In genomic region chr2:239600194-239600593, GRCh38 we compare ENCODE assay signal across 33 cellular contexts.
DNase-seq lines count a peak whose midpoint lies in the region; ATAC-seq, FAIRE-seq and TF ChIP-seq lines count a peak whose summit lies in the region.
"Had no signal": no experiment of that assay in that cellular context is flagged by ENCODE, and none has a peak within 500 bp of the region (broad histone marks: within the 10 kb centered on the region; RNA-seq: fewer than 3 reads in every experiment).

No MANE protein-coding gene starts in this region.

- H3K27ac Mint-ChIP-seq in stimulated activated naive CD8-positive, alpha-beta T cell treated with anti-CD3 and anti-CD28 coated beads, Interleukin-15, Interleukin-2, amounts not matched to agents 100 ng/mL and 50 ng/mL, for 24 hours = peak overlapping the region; percentile 36
- H3K27ac Mint-ChIP-seq: activated CD4-positive, alpha-beta T cell treated with anti-CD3 and anti-CD28 coated beads, Interleukin-2, amount 10 ng/mL, durations not matched to agents 24 days and 14 days; activated naive CD8-positive, alpha-beta T cell treated with anti-CD3 and anti-CD28 coated beads, Interleukin-2, amount 10 ng/mL, durations not matched to agents 7 days and 5 days had no signal

- DNase-seq in stimulated activated naive CD8-positive, alpha-beta T cell treated with anti-CD3 and anti-CD28 coated beads, Interleukin-15, Interleukin-2, amounts not matched to agents 100 U/mL and 50 U/mL, for 24 hours = no peak
- peak; percentile 27 for DNase-seq in RWPE2 (ENCODE audit: low spot score)
- peak; percentile 35 for DNase-seq in left lobe of liver (ENCODE audit: low spot score)
- DNase-seq in HTR-8/SVneo (ENCODE audit: insufficient read length, low spot score) = no peak
- DNase-seq in heart left ventricle = no peak
- no peak for DNase-seq in kidney glomerular epithelial cell (lab: John Stamatoyannopoulos, UW)
- DNase-seq: activated CD4-positive, alpha-beta T cell treated with anti-CD3 and anti-CD28 coated beads, Interleukin-2, amount 10 ng/mL, durations not matched to agents 24 days and 14 days; C1 segment of cervical spinal cord; COR-L47; DMS53; effector CD4-positive, alpha-beta T cell; hypothalamus; immature natural killer cell; mesenchymal stem cell; MM.1S; NCI-H2081; NCI-H226; NCI-H69; SIG-M5; stomach; T1000; WERI-Rb-1 had no signal

- no peak overlapping the region for H3K4me3 ChIP-seq in RWPE2 (ENCODE audit: severe bottlenecking)
- H3K4me3 ChIP-seq in heart left ventricle = no peak overlapping the region
- H3K4me3 ChIP-seq: gastroesophageal sphincter, HAP-1, left lung, skin epidermis, stomach, tibial artery had no signal

- intact Hi-C loops in heart left ventricle (cut with DNase I) = no loop called here

- ATAC-seq in stimulated activated naive CD8-positive, alpha-beta T cell treated with anti-CD3 and anti-CD28 coated beads, Interleukin-15, Interleukin-2, amounts not matched to agents 100 U/mL and 50 U/mL, for 24 hours = no peak
- ATAC-seq in RWPE2 (ENCODE audit: low read depth) (no peak), left lobe of liver (no peak), heart left ventricle (no peak)
- ATAC-seq: gastroesophageal sphincter, left lung, Panc1 had no signal

- H3K27ac ChIP-seq in RWPE2 (ENCODE audit: poor library complexity, severe bottlenecking) (no peak overlapping the region), heart left ventricle (no peak overlapping the region)
- H3K27ac ChIP-seq: gastroesophageal sphincter, KMS-11, left lung, skin epidermis, stomach, tibial artery, WERI-Rb-1 had no signal

- peaks cover 2% of the 10 kb centered on the region for H3K27me3 Mint-ChIP-seq in stimulated activated naive CD8-positive, alpha-beta T cell treated with anti-CD3 and anti-CD28 coated beads, Interleukin-15, Interleukin-2, amounts not matched to agents 100 ng/mL and 50 ng/mL, for 24 hours

- TF ChIP-seq CTCF in RWPE2 (IDR thresholded peaks at IDR 0.05; ENCODE audit: poor library complexity, severe bottlenecking) (no peak), heart left ventricle (IDR thresholded peaks at IDR 0.05) (no peak)

- H3K4me1 Mint-ChIP-seq in stimulated activated naive CD8-positive, alpha-beta T cell treated with anti-CD3 and anti-CD28 coated beads, Interleukin-15, Interleukin-2, amounts not matched to agents 100 ng/mL and 50 ng/mL, for 24 hours (ENCODE audit: low read depth) = peaks cover 3% of the 10 kb centered on the region
- H3K4me1 Mint-ChIP-seq: activated CD4-positive, alpha-beta T cell treated with anti-CD3 and anti-CD28 coated beads, Interleukin-2, amount 10 ng/mL, durations not matched to agents 24 days and 14 days; activated naive CD8-positive, alpha-beta T cell treated with anti-CD3 and anti-CD28 coated beads, Interleukin-2, amount 10 ng/mL, durations not matched to agents 7 days and 5 days had no signal

- no peak for FAIRE-seq in HTR-8/SVneo (lab: Jason Lieb, UNC)
- FAIRE-seq: colon, GM12892 had no signal

- H3K27me3 ChIP-seq in RWPE2 (ENCODE audit: insufficient read depth, poor library complexity, severe bottlenecking) (no peaks in the 10 kb centered on the region), heart left ventricle (peaks cover 0 to 29% (median 0%) of the 10 kb centered on the region in 9 donors)
- H3K27me3 ChIP-seq: left lung had no signal

- no peak overlapping the region for H3K4me3 Mint-ChIP-seq in stimulated activated naive CD8-positive, alpha-beta T cell treated with anti-CD3 and anti-CD28 coated beads, Interleukin-15, Interleukin-2, amounts not matched to agents 100 ng/mL and 50 ng/mL, for 24 hours
- H3K4me3 Mint-ChIP-seq: activated CD4-positive, alpha-beta T cell treated with anti-CD3 and anti-CD28 coated beads, Interleukin-2, amount 10 ng/mL, durations not matched to agents 24 days and 14 days; activated naive CD8-positive, alpha-beta T cell treated with anti-CD3 and anti-CD28 coated beads, Interleukin-2, amount 10 ng/mL, durations not matched to agents 7 days and 5 days; immature natural killer cell had no signal

- H3K9me3 Mint-ChIP-seq in stimulated activated naive CD8-positive, alpha-beta T cell treated with anti-CD3 and anti-CD28 coated beads, Interleukin-15, Interleukin-2, amounts not matched to agents 100 ng/mL and 50 ng/mL, for 24 hours = no peaks in the 10 kb centered on the region
- H3K9me3 Mint-ChIP-seq: activated CD4-positive, alpha-beta T cell treated with anti-CD3 and anti-CD28 coated beads, Interleukin-2, amount 10 ng/mL, durations not matched to agents 24 days and 14 days; activated naive CD8-positive, alpha-beta T cell treated with anti-CD3 and anti-CD28 coated beads, Interleukin-2, amount 10 ng/mL, durations not matched to agents 7 days and 5 days; immature natural killer cell had no signal

- H3K9me3 ChIP-seq in RWPE2 (ENCODE audit: severe bottlenecking) = peaks cover 4% of the 10 kb centered on the region
- H3K9me3 ChIP-seq in heart left ventricle = peaks cover 0 to 8% (median 0%) of the 10 kb centered on the region in 12 donors
- H3K9me3 ChIP-seq: HAP-1, left lung had no signal

- H3K36me3 ChIP-seq in RWPE2 (ENCODE audit: low read depth) (no peaks in the 10 kb centered on the region), heart left ventricle (no peaks in the 10 kb centered on the region)
- H3K36me3 ChIP-seq: gastroesophageal sphincter, HAP-1, left lung, stomach, tibial artery, WERI-Rb-1 had no signal

- 66 to 83% (median 71%) methylated on average over 9 of the region's 9 CpGs for WGBS in heart left ventricle, 4 donors

- H3K4me1 ChIP-seq in RWPE2 (ENCODE audit: insufficient read depth, poor library complexity, severe bottlenecking) (no peaks in the 10 kb centered on the region), heart left ventricle (peaks cover 0 to 12% (median 0%) of the 10 kb centered on the region in 12 donors)
- H3K4me1 ChIP-seq: gastroesophageal sphincter, HAP-1, stomach, tibial artery had no signal

- TF ChIP-seq POLR2A in heart left ventricle (IDR thresholded peaks at IDR 0.05) = no peak

- H3K36me3 Mint-ChIP-seq in stimulated activated naive CD8-positive, alpha-beta T cell treated with anti-CD3 and anti-CD28 coated beads, Interleukin-15, Interleukin-2, amounts not matched to agents 100 ng/mL and 50 ng/mL, for 24 hours (ENCODE audit: low read depth) = no peaks in the 10 kb centered on the region
- H3K36me3 Mint-ChIP-seq: activated naive CD8-positive, alpha-beta T cell treated with anti-CD3 and anti-CD28 coated beads, Interleukin-2, amount 10 ng/mL, durations not matched to agents 7 days and 5 days had no signal

Comparison
In these comparisons a context has a peak if more than half of its experiments do, and no peak if none do; other contexts are left out.
1. DNase-seq: peak in RWPE2 (single experiment) and left lobe of liver (single experiment); none in stimulated activated naive CD8-positive, alpha-beta T cell treated with anti-CD3 and anti-CD28 coated beads, Interleukin-15, Interleukin-2, amounts not matched to agents 100 U/mL and 50 U/mL, for 24 hours (single experiment), HTR-8/SVneo (single experiment), heart left ventricle (0 of 5) and kidney glomerular epithelial cell (single experiment).